In the genomic region with DNA sequence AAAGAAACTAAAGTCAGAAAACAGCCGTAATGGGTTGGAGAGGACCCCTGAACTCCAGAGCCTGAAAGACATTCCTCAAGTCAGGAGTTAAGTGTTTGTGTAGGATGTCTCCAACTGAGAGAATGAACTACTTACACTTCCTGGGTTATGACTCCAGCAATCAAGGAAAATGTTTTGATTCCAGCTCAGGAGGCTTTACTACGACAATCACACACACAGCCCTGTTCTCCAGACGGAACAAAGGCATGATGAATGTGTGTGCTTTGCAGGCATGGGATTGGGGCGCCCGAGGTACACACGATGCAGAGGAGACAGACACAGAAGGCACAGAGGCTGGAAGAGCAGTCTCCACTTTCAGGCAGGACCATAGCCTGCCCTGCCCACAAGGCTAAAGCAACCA, we compare ENCODE assay signal across 17 cellular contexts.
"Had no signal": no experiment of that assay in that cellular context is flagged by ENCODE, and none has a peak within 500 bp of the region (broad histone marks: within the 10 kb centered on the region; RNA-seq: fewer than 3 reads in every experiment).

No MANE protein-coding gene starts in this region.

- H3K27me3 Mint-ChIP-seq: activated naive CD4-positive, alpha-beta T cell treated with anti-CD3 and anti-CD28 coated beads, Interleukin-2, amount 10 ng/mL, durations not matched to agents 7 days and 5 days had no signal

- H3K4me2 ChIP-seq: hepatocyte had no signal

- FAIRE-seq: endometrium, keratinocyte had no signal

- DNase-seq: activated CD4-positive, alpha-beta T cell treated with anti-CD3 and anti-CD28 coated beads, Interleukin-2, amount 50 U/mL, for 4 hours; activated CD4-positive, CD25-positive, alpha-beta regulatory T cell treated with anti-CD3 and anti-CD28 coated beads, Interleukin-2, amount 50 U/mL, for 72 hours; activated naive CD4-positive, alpha-beta T cell treated with anti-CD3 and anti-CD28 coated beads, Interleukin-2, amount 10 ng/mL, durations not matched to agents 7 days and 5 days; activated T-cell treated with anti-CD3 and anti-CD28 coated beads, Interleukin-2, amount 50 U/mL, for 1 hour; dorsolateral prefrontal cortex; left ventricle myocardium inferior; ovary; stimulated activated CD4-positive, alpha-beta T cell treated with anti-CD3 and anti-CD28 coated beads, Interleukin-2, amount 100 ng/mL, for 48 hours; stimulated activated naive B cell treated with anti-CD40 and anti-IgM and Interleukin-4, amounts not matched to agents 10 μg/mL and 1 μg/mL and 100 μg/mL, for 72 hours; SW 1271; transverse colon had no signal

- H3K9me3 ChIP-seq: esophagus muscularis mucosa, left ventricle myocardium inferior, ovary, transverse colon had no signal

- H3K27me3 ChIP-seq: dorsolateral prefrontal cortex, esophagus muscularis mucosa, hepatocyte, ovary, transverse colon had no signal

- H3K4me3 Mint-ChIP-seq: activated naive CD4-positive, alpha-beta T cell treated with anti-CD3 and anti-CD28 coated beads, Interleukin-2, amount 10 ng/mL, durations not matched to agents 7 days and 5 days; natural killer cell treated with Interleukin-12 subunit alpha and Interleukin-12 subunit beta and Interleukin-15 and Interleukin-18, amount 100 ng/mL, for 72 hours; stimulated activated naive B cell treated with anti-CD40 and anti-IgM and Interleukin-4, amounts not matched to agents 10 μg/mL and 1 μg/mL and 100 μg/mL, for 72 hours; T-helper 2 cell treated with Interferon-gamma antibody and Interleukin-4, amounts not matched to agents 5 μg/mL and 100 μg/mL, for 36 hours had no signal

- H3K9me3 Mint-ChIP-seq: activated naive CD4-positive, alpha-beta T cell treated with anti-CD3 and anti-CD28 coated beads, Interleukin-2, amount 10 ng/mL, durations not matched to agents 7 days and 5 days; natural killer cell treated with Interleukin-12 subunit alpha and Interleukin-12 subunit beta and Interleukin-15 and Interleukin-18, amount 100 ng/mL, for 72 hours; stimulated activated naive B cell treated with anti-CD40 and anti-IgM and Interleukin-4, amounts not matched to agents 10 μg/mL and 1 μg/mL and 100 μg/mL, for 72 hours; T-helper 2 cell treated with Interferon-gamma antibody and Interleukin-4, amounts not matched to agents 5 μg/mL and 100 μg/mL, for 36 hours had no signal

- H3K36me3 ChIP-seq: ovary, transverse colon had no signal

- H2AFZ ChIP-seq: hepatocyte had no signal

- H3K27ac Mint-ChIP-seq: activated naive CD4-positive, alpha-beta T cell treated with anti-CD3 and anti-CD28 coated beads, Interleukin-2, amount 10 ng/mL, durations not matched to agents 7 days and 5 days; natural killer cell treated with Interleukin-12 subunit alpha and Interleukin-12 subunit beta and Interleukin-15 and Interleukin-18, amount 100 ng/mL, for 72 hours; stimulated activated naive B cell treated with anti-CD40 and anti-IgM and Interleukin-4, amounts not matched to agents 10 μg/mL and 1 μg/mL and 100 μg/mL, for 72 hours; T-helper 2 cell treated with Interferon-gamma antibody and Interleukin-4, amounts not matched to agents 5 μg/mL and 100 μg/mL, for 36 hours had no signal

- H3K4me3 ChIP-seq: dorsolateral prefrontal cortex, esophagus muscularis mucosa, hepatocyte, left ventricle myocardium inferior, ovary, transverse colon had no signal

- H3K36me3 Mint-ChIP-seq: activated naive CD4-positive, alpha-beta T cell treated with anti-CD3 and anti-CD28 coated beads, Interleukin-2, amount 10 ng/mL, durations not matched to agents 7 days and 5 days; natural killer cell treated with Interleukin-12 subunit alpha and Interleukin-12 subunit beta and Interleukin-15 and Interleukin-18, amount 100 ng/mL, for 72 hours; stimulated activated naive B cell treated with anti-CD40 and anti-IgM and Interleukin-4, amounts not matched to agents 10 μg/mL and 1 μg/mL and 100 μg/mL, for 72 hours had no signal

- H3K27ac ChIP-seq: esophagus muscularis mucosa, hepatocyte, left ventricle myocardium inferior, ovary, transverse colon had no signal
